1 cellular context compared by ENCODE assay signal in the genomic region with DNA sequence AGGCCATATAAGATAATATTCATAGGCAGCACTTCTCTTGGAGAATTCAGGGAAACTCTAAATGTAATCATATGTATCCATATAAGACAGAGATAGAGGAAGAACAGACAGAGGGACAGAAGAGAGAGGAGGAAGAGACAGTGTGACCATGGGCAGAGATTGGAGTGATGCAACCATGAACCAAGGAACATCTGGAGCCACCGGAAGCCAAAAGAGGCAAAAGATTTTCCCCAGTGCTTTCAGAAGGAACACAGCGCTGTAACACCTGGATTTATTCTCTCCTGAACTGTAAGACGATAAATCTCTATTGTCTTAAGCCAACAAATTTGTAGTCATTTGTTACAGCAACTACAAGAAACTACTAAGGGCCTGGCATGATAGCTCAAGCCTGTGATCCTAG.
TF ChIP-seq lines count a peak whose summit lies in the region.

No MANE protein-coding gene starts in this region.

TF ChIP-seq in GM23338, 12 proteins besides CTCF, POLR2A, EP300 and RAD21 (continued from another document):
- TF ChIP-seq CREB1 (CRISPR knock-in tag; IDR thresholded peaks at IDR 0.05; ENCODE audit: low read depth): no peak
- no peak for TF ChIP-seq JUNB (IDR thresholded peaks at IDR 0.05; ENCODE audit: unreplicated experiment)
- TF ChIP-seq POLR2AphosphoS5 (IDR thresholded peaks at IDR 0.05; ENCODE audit: low read depth): no peak
- TF ChIP-seq EZH2phosphoT487 (IDR thresholded peaks at IDR 0.05; ENCODE audit: unreplicated experiment): no peak
- TF ChIP-seq NANOG (IDR thresholded peaks at IDR 0.05; ENCODE audit: borderline replicate concordance): no peak
- TF ChIP-seq STAT1 (IDR thresholded peaks at IDR 0.05; ENCODE audit: unreplicated experiment): no peak
- TF ChIP-seq ZNF331 (CRISPR knock-in tag; IDR thresholded peaks at IDR 0.05; ENCODE audit: low read depth): no peak
- TF ChIP-seq, protein P1, sequence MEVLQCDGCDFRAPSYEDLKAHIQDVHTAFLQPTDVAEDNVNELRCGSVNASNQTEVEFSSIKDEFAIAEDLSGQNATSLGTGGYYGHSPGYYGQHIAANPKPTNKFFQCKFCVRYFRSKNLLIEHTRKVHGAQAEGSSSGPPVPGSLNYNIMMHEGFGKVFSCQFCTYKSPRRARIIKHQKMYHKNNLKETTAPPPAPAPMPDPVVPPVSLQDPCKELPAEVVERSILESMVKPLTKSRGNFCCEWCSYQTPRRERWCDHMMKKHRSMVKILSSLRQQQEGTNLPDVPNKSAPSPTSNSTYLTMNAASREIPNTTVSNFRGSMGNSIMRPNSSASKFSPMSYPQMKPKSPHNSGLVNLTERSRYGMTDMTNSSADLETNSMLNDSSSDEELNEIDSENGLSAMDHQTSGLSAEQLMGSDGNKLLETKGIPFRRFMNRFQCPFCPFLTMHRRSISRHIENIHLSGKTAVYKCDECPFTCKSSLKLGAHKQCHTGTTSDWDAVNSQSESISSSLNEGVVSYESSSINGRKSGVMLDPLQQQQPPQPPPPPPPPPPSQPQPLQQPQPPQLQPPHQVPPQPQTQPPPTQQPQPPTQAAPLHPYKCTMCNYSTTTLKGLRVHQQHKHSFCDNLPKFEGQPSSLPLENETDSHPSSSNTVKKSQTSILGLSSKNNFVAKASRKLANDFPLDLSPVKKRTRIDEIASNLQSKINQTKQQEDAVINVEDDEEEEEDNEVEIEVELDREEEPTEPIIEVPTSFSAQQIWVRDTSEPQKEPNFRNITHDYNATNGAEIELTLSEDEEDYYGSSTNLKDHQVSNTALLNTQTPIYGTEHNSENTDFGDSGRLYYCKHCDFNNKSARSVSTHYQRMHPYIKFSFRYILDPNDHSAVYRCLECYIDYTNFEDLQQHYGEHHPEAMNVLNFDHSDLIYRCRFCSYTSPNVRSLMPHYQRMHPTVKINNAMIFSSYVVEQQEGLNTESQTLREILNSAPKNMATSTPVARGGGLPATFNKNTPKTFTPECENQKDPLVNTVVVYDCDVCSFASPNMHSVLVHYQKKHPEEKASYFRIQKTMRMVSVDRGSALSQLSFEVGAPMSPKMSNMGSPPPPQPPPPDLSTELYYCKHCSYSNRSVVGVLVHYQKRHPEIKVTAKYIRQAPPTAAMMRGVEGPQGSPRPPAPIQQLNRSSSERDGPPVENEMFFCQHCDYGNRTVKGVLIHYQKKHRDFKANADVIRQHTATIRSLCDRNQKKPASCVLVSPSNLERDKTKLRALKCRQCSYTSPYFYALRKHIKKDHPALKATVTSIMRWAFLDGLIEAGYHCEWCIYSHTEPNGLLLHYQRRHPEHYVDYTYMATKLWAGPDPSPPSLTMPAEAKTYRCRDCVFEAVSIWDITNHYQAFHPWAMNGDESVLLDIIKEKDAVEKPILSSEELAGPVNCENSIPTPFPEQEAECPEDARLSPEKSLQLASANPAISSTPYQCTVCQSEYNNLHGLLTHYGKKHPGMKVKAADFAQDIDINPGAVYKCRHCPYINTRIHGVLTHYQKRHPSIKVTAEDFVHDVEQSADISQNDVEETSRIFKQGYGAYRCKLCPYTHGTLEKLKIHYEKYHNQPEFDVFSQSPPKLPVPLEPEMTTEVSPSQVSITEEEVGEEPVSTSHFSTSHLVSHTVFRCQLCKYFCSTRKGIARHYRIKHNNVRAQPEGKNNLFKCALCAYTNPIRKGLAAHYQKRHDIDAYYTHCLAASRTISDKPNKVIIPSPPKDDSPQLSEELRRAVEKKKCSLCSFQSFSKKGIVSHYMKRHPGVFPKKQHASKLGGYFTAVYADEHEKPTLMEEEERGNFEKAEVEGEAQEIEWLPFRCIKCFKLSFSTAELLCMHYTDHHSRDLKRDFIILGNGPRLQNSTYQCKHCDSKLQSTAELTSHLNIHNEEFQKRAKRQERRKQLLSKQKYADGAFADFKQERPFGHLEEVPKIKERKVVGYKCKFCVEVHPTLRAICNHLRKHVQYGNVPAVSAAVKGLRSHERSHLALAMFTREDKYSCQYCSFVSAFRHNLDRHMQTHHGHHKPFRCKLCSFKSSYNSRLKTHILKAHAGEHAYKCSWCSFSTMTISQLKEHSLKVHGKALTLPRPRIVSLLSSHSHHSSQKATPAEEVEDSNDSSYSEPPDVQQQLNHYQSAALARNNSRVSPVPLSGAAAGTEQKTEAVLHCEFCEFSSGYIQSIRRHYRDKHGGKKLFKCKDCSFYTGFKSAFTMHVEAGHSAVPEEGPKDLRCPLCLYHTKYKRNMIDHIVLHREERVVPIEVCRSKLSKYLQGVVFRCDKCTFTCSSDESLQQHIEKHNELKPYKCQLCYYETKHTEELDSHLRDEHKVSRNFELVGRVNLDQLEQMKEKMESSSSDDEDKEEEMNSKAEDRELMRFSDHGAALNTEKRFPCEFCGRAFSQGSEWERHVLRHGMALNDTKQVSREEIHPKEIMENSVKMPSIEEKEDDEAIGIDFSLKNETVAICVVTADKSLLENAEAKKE (CRISPR knock-in tag; IDR thresholded peaks at IDR 0.05): no peak
- no peak for TF ChIP-seq ZNF114 (CRISPR knock-in tag; IDR thresholded peaks at IDR 0.05)
